In the genomic region with DNA sequence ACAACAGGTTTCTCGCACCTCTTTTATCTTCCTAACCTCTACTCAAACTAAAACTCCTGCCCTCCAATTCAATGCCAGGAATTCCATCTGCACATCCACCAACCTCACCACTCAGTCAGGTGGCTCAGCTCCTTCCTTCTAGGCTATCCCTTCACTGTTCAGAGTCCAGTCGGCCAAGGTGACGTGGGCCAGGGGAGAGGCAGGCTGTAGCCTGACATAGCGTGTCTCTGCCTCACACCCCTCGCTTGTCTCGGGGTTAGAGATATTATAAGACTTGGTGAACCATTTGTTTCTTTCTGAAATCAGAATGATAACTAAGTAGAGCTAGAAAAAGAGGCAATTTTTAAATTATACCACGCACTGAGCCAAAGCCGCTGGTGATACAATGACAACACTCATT, we compare ENCODE assay signal across 1 cellular context.
TF ChIP-seq lines count a peak whose summit lies in the region.

No MANE protein-coding gene starts in this region.

TF ChIP-seq in HepG2, 621 proteins besides CTCF, POLR2A, EP300 and RAD21:
- no peak for TF ChIP-seq ZEB1 (IDR thresholded peaks at IDR 0.05; ENCODE audit: insufficient replicate concordance, low read depth)
- TF ChIP-seq, protein P1, sequence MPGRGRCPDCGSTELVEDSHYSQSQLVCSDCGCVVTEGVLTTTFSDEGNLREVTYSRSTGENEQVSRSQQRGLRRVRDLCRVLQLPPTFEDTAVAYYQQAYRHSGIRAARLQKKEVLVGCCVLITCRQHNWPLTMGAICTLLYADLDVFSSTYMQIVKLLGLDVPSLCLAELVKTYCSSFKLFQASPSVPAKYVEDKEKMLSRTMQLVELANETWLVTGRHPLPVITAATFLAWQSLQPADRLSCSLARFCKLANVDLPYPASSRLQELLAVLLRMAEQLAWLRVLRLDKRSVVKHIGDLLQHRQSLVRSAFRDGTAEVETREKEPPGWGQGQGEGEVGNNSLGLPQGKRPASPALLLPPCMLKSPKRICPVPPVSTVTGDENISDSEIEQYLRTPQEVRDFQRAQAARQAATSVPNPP (CRISPR knock-in tag; IDR thresholded peaks at IDR 0.05), result no peak
- no peak for TF ChIP-seq ZSCAN9 (CRISPR knock-in tag; IDR thresholded peaks at IDR 0.05; ENCODE audit: borderline replicate concordance)
- TF ChIP-seq ZNF282 (IDR thresholded peaks at IDR 0.05; ENCODE audit: partially characterized antibody), result no peak
- TF ChIP-seq ZNF776 (CRISPR knock-in tag; IDR thresholded peaks at IDR 0.05), result no peak
- TF ChIP-seq, protein P2, sequence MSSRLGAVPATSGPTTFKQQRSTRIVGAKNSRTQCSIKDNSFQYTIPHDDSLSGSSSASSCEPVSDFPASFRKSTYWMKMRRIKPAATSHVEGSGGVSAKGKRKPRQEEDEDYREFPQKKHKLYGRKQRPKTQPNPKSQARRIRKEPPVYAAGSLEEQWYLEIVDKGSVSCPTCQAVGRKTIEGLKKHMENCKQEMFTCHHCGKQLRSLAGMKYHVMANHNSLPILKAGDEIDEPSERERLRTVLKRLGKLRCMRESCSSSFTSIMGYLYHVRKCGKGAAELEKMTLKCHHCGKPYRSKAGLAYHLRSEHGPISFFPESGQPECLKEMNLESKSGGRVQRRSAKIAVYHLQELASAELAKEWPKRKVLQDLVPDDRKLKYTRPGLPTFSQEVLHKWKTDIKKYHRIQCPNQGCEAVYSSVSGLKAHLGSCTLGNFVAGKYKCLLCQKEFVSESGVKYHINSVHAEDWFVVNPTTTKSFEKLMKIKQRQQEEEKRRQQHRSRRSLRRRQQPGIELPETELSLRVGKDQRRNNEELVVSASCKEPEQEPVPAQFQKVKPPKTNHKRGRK (CRISPR knock-in tag; IDR thresholded peaks at IDR 0.05), result no peak
- TF ChIP-seq TCF7 (IDR thresholded peaks at IDR 0.05; ENCODE audit: low read depth), result no peak
- no peak for TF ChIP-seq GATAD2A (CRISPR knock-in tag; IDR thresholded peaks at IDR 0.05)
- no peak for TF ChIP-seq ZNF460 (CRISPR knock-in tag; IDR thresholded peaks at IDR 0.05; ENCODE audit: borderline replicate concordance)
- no peak for TF ChIP-seq CEBPG (CRISPR knock-in tag; IDR thresholded peaks at IDR 0.05)
- TF ChIP-seq KDM3A (CRISPR knock-in tag; IDR thresholded peaks at IDR 0.05; ENCODE audit: low read depth), result no peak
- TF ChIP-seq, protein P3, sequence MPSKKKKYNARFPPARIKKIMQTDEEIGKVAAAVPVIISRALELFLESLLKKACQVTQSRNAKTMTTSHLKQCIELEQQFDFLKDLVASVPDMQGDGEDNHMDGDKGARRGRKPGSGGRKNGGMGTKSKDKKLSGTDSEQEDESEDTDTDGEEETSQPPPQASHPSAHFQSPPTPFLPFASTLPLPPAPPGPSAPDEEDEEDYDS (CRISPR knock-in tag; IDR thresholded peaks at IDR 0.05), result no peak
- no peak for TF ChIP-seq GFI1 (CRISPR knock-in tag; IDR thresholded peaks at IDR 0.05; ENCODE audit: borderline replicate concordance)
